ENCODE assay signal across 1 cellular context in genomic region chr3:9791127-9791526, GRCh38.
TF ChIP-seq lines count a peak whose summit lies in the region.

No MANE protein-coding gene starts in this region.

TF ChIP-seq in HepG2, 621 proteins besides CTCF, POLR2A, EP300 and RAD21:
- no peak for TF ChIP-seq NCOR1 (IDR thresholded peaks at IDR 0.05; ENCODE audit: borderline replicate concordance, low read length)
- TF ChIP-seq ZXDC (CRISPR knock-in tag; IDR thresholded peaks at IDR 0.05), result no peak
- TF ChIP-seq ZBTB43 (CRISPR knock-in tag; conservative IDR thresholded peaks at IDR 0.05), result no peak
- TF ChIP-seq TOPORS (CRISPR knock-in tag; IDR thresholded peaks at IDR 0.05), result no peak
- no peak for TF ChIP-seq PITX1 (CRISPR knock-in tag; IDR thresholded peaks at IDR 0.05)
- TF ChIP-seq POLR2AphosphoS2 (IDR thresholded peaks at IDR 0.05; ENCODE audit: low read depth, low read length), result no peak
- TF ChIP-seq CREM (IDR thresholded peaks at IDR 0.05), result no peak
- TF ChIP-seq CREM (CRISPR knock-in tag; IDR thresholded peaks at IDR 0.05), result no peak
- peak; percentile 8; the same call in 1 of the 2 replicates for TF ChIP-seq IRX3 (CRISPR knock-in tag; IDR thresholded peaks at IDR 0.05; ENCODE audit: borderline replicate concordance, low read depth)
- TF ChIP-seq MIXL1 (CRISPR knock-in tag; IDR thresholded peaks at IDR 0.05), result no peak
- TF ChIP-seq ARNT2 (CRISPR knock-in tag; IDR thresholded peaks at IDR 0.05; ENCODE audit: low read depth), result 0 out of 2 replicates have a peak, but pooled peaks have one; percentile 39
- no peak for TF ChIP-seq KDM6A (CRISPR knock-in tag; IDR thresholded peaks at IDR 0.05; ENCODE audit: low read depth)
- TF ChIP-seq ZSCAN29 (CRISPR knock-in tag; conservative IDR thresholded peaks at IDR 0.05), result no peak
- TF ChIP-seq AGO2 (optimal IDR thresholded peaks at IDR 0.05; ENCODE audit: low read depth, low read length), result peak; percentile 45
- TF ChIP-seq GATAD2A (CRISPR knock-in tag; IDR thresholded peaks at IDR 0.05), result no peak
- TF ChIP-seq ZNF770 (CRISPR knock-in tag; IDR thresholded peaks at IDR 0.05), result no peak
- no peak for TF ChIP-seq ZNF687 (CRISPR knock-in tag; IDR thresholded peaks at IDR 0.05)
- no peak for TF ChIP-seq GFI1 (CRISPR knock-in tag; IDR thresholded peaks at IDR 0.05; ENCODE audit: borderline replicate concordance)
- TF ChIP-seq DRAP1 (CRISPR knock-in tag; IDR thresholded peaks at IDR 0.05), result no peak
- TF ChIP-seq ZFP1 (CRISPR knock-in tag; IDR thresholded peaks at IDR 0.05), result no peak
- no peak for TF ChIP-seq ZNF33B (CRISPR knock-in tag; IDR thresholded peaks at IDR 0.05)
- no peak for TF ChIP-seq ZBED4 (CRISPR knock-in tag; IDR thresholded peaks at IDR 0.05; ENCODE audit: borderline replicate concordance)
- no peak for TF ChIP-seq RXRB (CRISPR knock-in tag; IDR thresholded peaks at IDR 0.05; ENCODE audit: borderline replicate concordance)
- no peak for TF ChIP-seq ZNF580 (CRISPR knock-in tag; IDR thresholded peaks at IDR 0.05; ENCODE audit: borderline replicate concordance, low read depth)
